In genomic region chr2:215447673-215448081, GRCh38 we compare ENCODE assay signal across 26 cellular contexts.
"Had no signal": no experiment of that assay in that cellular context is flagged by ENCODE, and none has a peak within 500 bp of the region (broad histone marks: within the 10 kb centered on the region; RNA-seq: fewer than 3 reads in every experiment).

No MANE protein-coding gene starts in this region.

- H3K36me3 ChIP-seq: colonic mucosa, esophagus muscularis mucosa, lower lobe of right lung, neutrophil, pancreas, spleen, thoracic aorta, tibial nerve, upper lobe of right lung, uterus had no signal

- H3K4me1 Mint-ChIP-seq: immature natural killer cell; memory B cell; stimulated activated naive B cell treated with anti-CD40 and anti-IgM and Interleukin-4, amounts not matched to agents 10 μg/mL and 1 μg/mL and 100 μg/mL, for 72 hours had no signal

- H3K27ac Mint-ChIP-seq: dendritic cell treated with granulocyte-macrophage colony-stimulating factor and Interleukin-4, amounts not matched to agents 40 ng/mL and 50 ng/mL, for 4 days; endodermal cell; immature natural killer cell; memory B cell; natural killer cell treated with Interleukin-12 subunit alpha and Interleukin-12 subunit beta and Interleukin-15 and Interleukin-18, amount 100 ng/mL, for 72 hours; progenitor cell of endocrine pancreas; stimulated activated naive B cell treated with anti-CD40 and anti-IgM and Interleukin-4, amounts not matched to agents 10 μg/mL and 1 μg/mL and 100 μg/mL, for 72 hours; stimulated activated naive CD8-positive, alpha-beta T cell treated with anti-CD3 and anti-CD28 coated beads, Interleukin-15, Interleukin-2, amounts not matched to agents 100 ng/mL and 50 ng/mL, for 24 hours had no signal

- H3K36me3 Mint-ChIP-seq: immature natural killer cell; memory B cell; natural killer cell treated with Interleukin-12 subunit alpha and Interleukin-12 subunit beta and Interleukin-15 and Interleukin-18, amount 100 ng/mL, for 72 hours; stimulated activated naive B cell treated with anti-CD40 and anti-IgM and Interleukin-4, amounts not matched to agents 10 μg/mL and 1 μg/mL and 100 μg/mL, for 72 hours had no signal

- H3K9me3 Mint-ChIP-seq: immature natural killer cell; memory B cell; natural killer cell treated with Interleukin-12 subunit alpha and Interleukin-12 subunit beta and Interleukin-15 and Interleukin-18, amount 100 ng/mL, for 72 hours; neural crest cell; stimulated activated naive B cell treated with anti-CD40 and anti-IgM and Interleukin-4, amounts not matched to agents 10 μg/mL and 1 μg/mL and 100 μg/mL, for 72 hours; stimulated activated naive CD8-positive, alpha-beta T cell treated with anti-CD3 and anti-CD28 coated beads, Interleukin-15, Interleukin-2, amounts not matched to agents 100 ng/mL and 50 ng/mL, for 24 hours had no signal

- ATAC-seq: left ventricle myocardium superior; lower lobe of right lung; natural killer cell treated with Interleukin-12 subunit alpha and Interleukin-12 subunit beta and Interleukin-15 and Interleukin-18, amount 100 ng/mL, for 72 hours; pancreas; sciatic nerve; stimulated activated naive B cell treated with anti-CD40 and anti-IgM and Interleukin-4, amounts not matched to agents 10 μg/mL and 1 μg/mL and 100 μg/mL, for 72 hours; upper lobe of right lung had no signal

- H3K4me3 ChIP-seq: colonic mucosa, esophagus muscularis mucosa, lower lobe of right lung, pancreas, spleen, thoracic aorta, tibial nerve, upper lobe of right lung, uterus had no signal

- FAIRE-seq: pancreas had no signal

- H3K27me3 ChIP-seq: colonic mucosa, esophagus muscularis mucosa, pancreas, tibial nerve, upper lobe of right lung, uterus had no signal

- H3K4me3 Mint-ChIP-seq: dendritic cell treated with granulocyte-macrophage colony-stimulating factor and Interleukin-4, amounts not matched to agents 40 ng/mL and 50 ng/mL, for 4 days; endodermal cell; immature natural killer cell; memory B cell; natural killer cell treated with Interleukin-12 subunit alpha and Interleukin-12 subunit beta and Interleukin-15 and Interleukin-18, amount 100 ng/mL, for 72 hours; neural crest cell; stimulated activated naive B cell treated with anti-CD40 and anti-IgM and Interleukin-4, amounts not matched to agents 10 μg/mL and 1 μg/mL and 100 μg/mL, for 72 hours; stimulated activated naive CD8-positive, alpha-beta T cell treated with anti-CD3 and anti-CD28 coated beads, Interleukin-15, Interleukin-2, amounts not matched to agents 100 ng/mL and 50 ng/mL, for 24 hours had no signal

- H3K4me1 ChIP-seq: colonic mucosa, lower lobe of right lung, pancreas, spleen, tibial nerve, upper lobe of right lung, uterus had no signal

- DNase-seq: colonic mucosa; effector CD8-positive, alpha-beta T cell; endodermal cell; foreskin melanocyte; hypothalamus; immature natural killer cell; islet precursor cell; left ventricle myocardium superior; lower lobe of right lung; pancreas; spleen; stimulated activated CD4-positive, alpha-beta T cell treated with anti-CD3 and anti-CD28 coated beads, Interleukin-2, amount 100 ng/mL, for 48 hours; stimulated activated naive B cell treated with anti-CD40 and anti-IgM and Interleukin-4, amounts not matched to agents 10 μg/mL and 1 μg/mL and 100 μg/mL, for 72 hours; upper lobe of right lung; uterus had no signal

- H3K9me3 ChIP-seq: colonic mucosa, esophagus muscularis mucosa, lower lobe of right lung, neutrophil, pancreas, spleen, thoracic aorta, tibial nerve, upper lobe of right lung, uterus had no signal

- H3K27me3 Mint-ChIP-seq: progenitor cell of endocrine pancreas had no signal

- H3K27ac ChIP-seq: colonic mucosa, esophagus muscularis mucosa, lower lobe of right lung, neutrophil, pancreas, spleen, thoracic aorta, tibial nerve, upper lobe of right lung, uterus had no signal
